ENCODE assay signal across 18 cellular contexts in the genomic region with DNA sequence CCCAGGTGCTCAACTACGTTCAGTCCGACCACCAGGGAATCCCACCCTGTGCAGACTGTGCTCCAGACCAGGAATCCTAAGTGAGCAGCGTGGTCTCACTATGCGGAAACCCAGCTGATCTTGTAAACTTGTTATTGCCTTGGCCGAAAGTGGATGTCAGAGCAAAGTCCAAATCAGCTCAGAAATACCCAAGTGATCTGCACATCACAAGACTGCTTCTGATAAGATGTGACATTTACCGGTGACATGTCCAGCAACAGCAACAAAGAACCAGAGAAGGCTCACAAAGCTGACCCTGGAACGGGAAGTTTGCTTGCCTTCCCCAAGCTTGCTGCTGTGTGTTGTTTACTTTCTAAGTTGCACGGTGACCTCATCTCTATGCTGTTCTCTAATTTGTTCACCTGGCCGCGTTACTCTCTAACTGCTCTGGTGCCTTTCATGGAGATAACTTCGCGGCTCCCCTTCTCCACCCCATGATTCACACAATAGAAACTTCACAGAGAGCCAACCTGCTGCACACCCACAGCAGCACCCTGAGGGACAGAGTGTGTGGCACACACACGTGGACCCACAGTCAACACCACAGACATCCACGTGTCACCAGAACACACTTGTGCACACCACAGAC. TPM values are rescaled to one million over a fixed set of nuclear protein-coding genes. Genes with fewer than 3 reads are reported as not detected.
A peak's percentile ranks its signal among the peaks of the same experiment; 100 is the strongest.
DNase-seq lines count a peak whose midpoint lies in the region; ATAC-seq and TF ChIP-seq lines count a peak whose summit lies in the region.
"Had no signal": no experiment of that assay in that cellular context is flagged by ENCODE, and none has a peak within 500 bp of the region (broad histone marks: within the 10 kb centered on the region; RNA-seq: fewer than 3 reads in every experiment).

No MANE protein-coding gene starts in this region.

- peak overlapping the region; percentile 42 for H3K4me3 ChIP-seq in SJCRH30
- peak overlapping the region in 2 of 4 donors; percentile 2 to 43 for H3K4me3 ChIP-seq in stomach
- H3K4me3 ChIP-seq: gastroesophageal sphincter, neural progenitor cell had no signal

- H3K4me1 ChIP-seq in SJCRH30 (peaks cover 36% of the 10 kb centered on the region), stomach (peaks cover 5 to 30% (median 17%) of the 10 kb centered on the region in 4 donors)
- H3K4me1 ChIP-seq: gastroesophageal sphincter had no signal

- no peak for TF ChIP-seq CTCF in stomach (IDR thresholded peaks at IDR 0.05)

- ATAC-seq in left colon (peak; percentile 62), HG03280 (IDR thresholded peaks at IDR 0.05; ENCODE audit: unreplicated experiment) (no peak)
- ATAC-seq: SK-N-SH treated with all-trans-retinoic acid at 6 μM for 48 hours had no signal

- no peaks in the 10 kb centered on the region for H3K36me3 ChIP-seq in SJCRH30
- H3K36me3 ChIP-seq in stomach = peaks cover 0 to 4% (median 0%) of the 10 kb centered on the region in 4 donors
- H3K36me3 ChIP-seq: gastroesophageal sphincter, neural progenitor cell had no signal

- WGBS in stomach, 5 donors = 29 to 46% (median 36%) methylated on average over 14 of the region's 14 CpGs

- peak; percentile 53 for DNase-seq in NCI-H146 (lab: John Stamatoyannopoulos, UW)
- no peak for DNase-seq in NCI-H146 treated with DMSO at 0.1 percent for 48 hours (lab: John Stamatoyannopoulos, UW; ENCODE audit: unreplicated experiment)
- peak; percentile 15 to 28 for DNase-seq in SJCRH30
- DNase-seq in left colon = peak; percentile 45 to 60
- DNase-seq in stomach = peak; percentile 50
- no peak for DNase-seq in MV-4-11 (lab: John Stamatoyannopoulos, UW)
- no peak for DNase-seq in NCI-H1048 (lab: John Stamatoyannopoulos, UW)
- DNase-seq: activated CD4-positive, alpha-beta T cell treated with anti-CD3 and anti-CD28 coated beads for 1 hour; activated T-cell treated with anti-CD3 and anti-CD28 coated beads, Interleukin-2, amount 50 U/mL, for 1 hour; effector CD8-positive, alpha-beta T cell; NCI-H1105; stimulated activated CD4-positive, alpha-beta T cell treated with anti-CD3 and anti-CD28 coated beads, Interleukin-12 subunit alpha, Interleukin-12 subunit beta, amount 100 ng/mL, for 4 hours had no signal

- no peak for TF ChIP-seq POLR2A in stomach (IDR thresholded peaks at IDR 0.05)

- H3K27me3 ChIP-seq in SJCRH30 (no peaks in the 10 kb centered on the region), stomach (peaks cover 0 to 51% (median 0%) of the 10 kb centered on the region in 3 donors)

- H3K9me3 ChIP-seq in SJCRH30 (replicated peaks) (no peaks in the 10 kb centered on the region), stomach (no peaks in the 10 kb centered on the region)
- H3K9me3 ChIP-seq: gastroesophageal sphincter had no signal

- TF ChIP-seq EP300 in stomach (IDR thresholded peaks at IDR 0.05) = no peak

- intact Hi-C loops in left colon (cut with DNase I, micrococcal nuclease) = no loop called here
- intact Hi-C loops in stomach (cut with DNase I; ENCODE audit: low total_unique reads) = no loop called here

- peak overlapping the region; percentile 20; the same call in 1 of the 2 replicates for H3K27ac ChIP-seq in SJCRH30
- H3K27ac ChIP-seq in stomach = peak overlapping the region; percentile 26 to 50 (median 49)
- H3K27ac ChIP-seq: neural progenitor cell had no signal

RNA-seq across cellular contexts. Expression of gene BNIP5, which starts 1.7 kb away (rescaled TPM):
- total RNA-seq in SJCRH30 (2014; rRNA removed; shearing (Covaris generic)) = 0.04 TPM in 1 of 2 replicates, not detected in the other
- total RNA-seq in left colon = 10 to 100 TPM; 11.4 to 14.4 TPM
- 10 to 100 TPM in 1 of 5 donors, 1 to 10 TPM in 4; 3.5 to 14.8 (median 5.7) TPM for total RNA-seq in stomach
- 1 to 10 TPM; 2.4 to 3.8 (median 3.8) TPM for polyA plus RNA-seq in stomach
- total RNA-seq: A172, gastroesophageal sphincter, ureter had no signal

RNA-seq across cellular contexts. Expression of gene ETV7, which starts 52.5 kb away (rescaled TPM):
- total RNA-seq in SJCRH30 (2014; rRNA removed; shearing (Covaris generic)) = not detected in 2 replicates
- 1 to 10 TPM; 3.6 to 8.9 TPM for total RNA-seq in left colon
- 10 to 100 TPM in 1 of 5 donors, 1 to 10 TPM in 2, under 1 TPM in 1, not detected in 1; 0.37 to 20.4 (median 3.1) TPM for total RNA-seq in stomach
- polyA plus RNA-seq in stomach = 1 to 10 TPM; 2.6 to 7.9 (median 7.1) TPM
- total RNA-seq: A172 had no signal

Comparison
In these comparisons a context has a peak if more than half of its experiments do, and no peak if none do; other contexts are left out.
1. DNase-seq: peak in NCI-H146 (single experiment), SJCRH30 (2 of 2), left colon (2 of 2) and stomach (single experiment); none in NCI-H146 treated with DMSO at 0.1 percent for 48 hours (single experiment), MV-4-11 (single experiment) and NCI-H1048 (single experiment).